In genomic region chr16:15388060-15388459, GRCh38 we compare ENCODE assay signal across 5 cellular contexts. TPM values are rescaled to one million over a fixed set of nuclear protein-coding genes. Genes with fewer than 3 reads are reported as not detected.
"Had no signal": no experiment of that assay in that cellular context is flagged by ENCODE, and none has a peak within 500 bp of the region (broad histone marks: within the 10 kb centered on the region; RNA-seq: fewer than 3 reads in every experiment).

No MANE protein-coding gene starts in this region.

RNA-seq across cellular contexts. Expression of gene MPV17L, which starts 7.5 kb away (rescaled TPM):
- total RNA-seq: activated naive CD4-positive, alpha-beta T cell treated with anti-CD3 and anti-CD28 coated beads for 36 hours; activated naive CD4-positive, alpha-beta T cell treated with anti-CD3 and anti-CD28 coated beads, Interleukin-2, amount 50 U/mL, for 72 hours; activated naive CD8-positive, alpha-beta T cell treated with anti-CD3 and anti-CD28 coated beads, Interleukin-2, amount 10 ng/mL, durations not matched to agents 7 days and 5 days; activated T-helper 17 cell treated with anti-CD3 and anti-CD28 coated beads, Interleukin-2, amount 50 U/mL, for 72 hours had no signal

RNA-seq across cellular contexts. Expression of gene NPIPA5, which starts 10.0 kb away (rescaled TPM):
- total RNA-seq: ascending aorta had no signal
